ENCODE assay signal across 18 cellular contexts in the genomic region with DNA sequence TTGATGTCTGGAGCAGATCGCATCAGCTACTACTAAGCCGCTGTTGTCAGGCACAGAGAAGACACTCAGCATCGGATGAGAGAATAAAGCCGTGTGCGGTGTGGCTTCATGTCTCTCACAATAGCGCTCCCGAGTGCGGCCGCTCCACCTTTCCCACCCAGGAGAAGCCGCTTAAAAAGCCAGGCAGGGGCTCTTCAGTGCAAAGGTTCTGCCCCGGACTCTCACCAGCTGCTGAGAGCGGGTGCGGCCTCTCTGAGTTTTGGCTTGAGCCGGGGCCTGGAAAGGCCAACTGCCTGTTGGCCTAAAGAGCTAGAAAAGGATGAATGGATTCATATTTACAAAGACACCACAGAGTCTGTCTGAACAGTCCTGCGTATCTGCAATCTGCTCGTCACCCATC.
DNase-seq lines count a peak whose midpoint lies in the region; ATAC-seq and TF ChIP-seq lines count a peak whose summit lies in the region.
"Had no signal": no experiment of that assay in that cellular context is flagged by ENCODE, and none has a peak within 500 bp of the region (broad histone marks: within the 10 kb centered on the region; RNA-seq: fewer than 3 reads in every experiment).

No MANE protein-coding gene starts in this region.

- H3K36me3 Mint-ChIP-seq in activated CD8-positive, alpha-beta memory T cell treated with anti-CD3 and anti-CD28 coated beads, Interleukin-2, amount 10 ng/mL, durations not matched to agents 7 days and 5 days: peaks cover 1% of the 10 kb centered on the region
- peaks cover 27% of the 10 kb centered on the region for H3K36me3 Mint-ChIP-seq in endothelial cell (ENCODE audit: low read depth, unreplicated experiment)
- peaks cover 0 to 9% (median 3%) of the 10 kb centered on the region in 5 donors for H3K36me3 Mint-ChIP-seq in naive thymus-derived CD4-positive, alpha-beta T cell
- H3K36me3 Mint-ChIP-seq in type B pancreatic cell: peaks cover 4% of the 10 kb centered on the region
- H3K36me3 Mint-ChIP-seq: CD4-positive, alpha-beta memory T cell had no signal

- no peak for ATAC-seq in activated CD8-positive, alpha-beta memory T cell treated with anti-CD3 and anti-CD28 coated beads, Interleukin-2, amount 10 ng/mL, durations not matched to agents 7 days and 5 days
- no peak for ATAC-seq in naive thymus-derived CD4-positive, alpha-beta T cell
- ATAC-seq: GM23338, HCT116 had no signal

- no peaks in the 10 kb centered on the region for H3K4me1 ChIP-seq in neuronal stem cell (ENCODE audit: control insufficient read depth in 2 of 2, insufficient read depth in 1 of 2, low read depth in 1 of 2, low read length in 2 of 2)
- no peaks in the 10 kb centered on the region for H3K4me1 ChIP-seq in naive thymus-derived CD4-positive, alpha-beta T cell (ENCODE audit: control insufficient read depth in 2 of 2, insufficient read depth in 2 of 2, low read length in 2 of 2)

- no CpG with 5 or more reads among the region's 16 CpGs for WGBS in neuronal stem cell (ENCODE audit: extremely low coverage in 2 of 2, insufficient read length in 2 of 2, insufficient replicate concordance in 1 of 2), 2 donors

- H2BK15ac ChIP-seq in neuronal stem cell (ENCODE audit: low read length): peak overlapping the region; percentile 24

- H3K27ac Mint-ChIP-seq in activated CD8-positive, alpha-beta memory T cell treated with anti-CD3 and anti-CD28 coated beads, Interleukin-2, amount 10 ng/mL, durations not matched to agents 7 days and 5 days: no peak overlapping the region
- peak overlapping the region; percentile 53 for H3K27ac Mint-ChIP-seq in endothelial cell (ENCODE audit: unreplicated experiment)
- H3K27ac Mint-ChIP-seq in naive thymus-derived CD4-positive, alpha-beta T cell: no peak overlapping the region
- no peak overlapping the region for H3K27ac Mint-ChIP-seq in type B pancreatic cell
- H3K27ac Mint-ChIP-seq: CD4-positive, alpha-beta memory T cell; GM23338; H9 had no signal

- H3K79me1 ChIP-seq in neuronal stem cell (ENCODE audit: low read depth, low read length): peaks cover 2% of the 10 kb centered on the region

- H3K23ac ChIP-seq in neuronal stem cell (ENCODE audit: low read depth, low read length, poor library complexity): no peak overlapping the region

- H4K8ac ChIP-seq in neuronal stem cell (ENCODE audit: low read depth, low read length): no peak overlapping the region

- no peak overlapping the region for H3K4me3 Mint-ChIP-seq in activated CD8-positive, alpha-beta memory T cell treated with anti-CD3 and anti-CD28 coated beads, Interleukin-2, amount 10 ng/mL, durations not matched to agents 7 days and 5 days
- H3K4me3 Mint-ChIP-seq in endothelial cell (ENCODE audit: unreplicated experiment): no peak overlapping the region
- H3K4me3 Mint-ChIP-seq in naive thymus-derived CD4-positive, alpha-beta T cell: no peak overlapping the region
- H3K4me3 Mint-ChIP-seq in type B pancreatic cell: no peak overlapping the region
- H3K4me3 Mint-ChIP-seq: CD4-positive, alpha-beta memory T cell; GM23338; H9 had no signal

- no peak overlapping the region for H2BK120ac ChIP-seq in neuronal stem cell (ENCODE audit: low read depth, low read length)

- H3K14ac ChIP-seq in neuronal stem cell (ENCODE audit: low read length): no peak overlapping the region

- POLR2A ChIA-PET in naive thymus-derived CD4-positive, alpha-beta T cell (lab: Charles Lee): no interaction called here

- peaks cover 2 to 7% of the 10 kb centered on the region in 2 donors for H3K9me3 ChIP-seq in neuronal stem cell (replicated peaks in 1 of 2; ENCODE audit: control insufficient read depth in 2 of 2, insufficient read depth in 1 of 2, low read depth in 1 of 2, low read length in 2 of 2)
- H3K9me3 ChIP-seq in naive thymus-derived CD4-positive, alpha-beta T cell (ENCODE audit: control insufficient read depth in 2 of 3, low read length in 3 of 3): peaks cover 0 to 3% (median 0%) of the 10 kb centered on the region in 3 experiments

- H3K4me2 ChIP-seq in neuronal stem cell (ENCODE audit: insufficient read depth, low read length, poor library complexity, severe bottlenecking): no peak overlapping the region
- H3K4me2 ChIP-seq: GM23338 had no signal

- no peak overlapping the region for H2BK5ac ChIP-seq in neuronal stem cell (ENCODE audit: low read length)

- no peak overlapping the region for H2AK5ac ChIP-seq in neuronal stem cell (ENCODE audit: low read depth, low read length)

- CTCF ChIA-PET in activated CD8-positive, alpha-beta memory T cell treated with anti-CD3 and anti-CD28 coated beads, Interleukin-2, amount 10 ng/mL, durations not matched to agents 7 days and 5 days (lab: Charles Lee): no interaction called here
- CTCF ChIA-PET in naive thymus-derived CD4-positive, alpha-beta T cell (lab: Charles Lee): no interaction called here

- no peak overlapping the region for H2BK12ac ChIP-seq in neuronal stem cell (ENCODE audit: low read length)

- no peak overlapping the region for H3K18ac ChIP-seq in neuronal stem cell (ENCODE audit: low read length)

- H3K4me1 Mint-ChIP-seq in activated CD8-positive, alpha-beta memory T cell treated with anti-CD3 and anti-CD28 coated beads, Interleukin-2, amount 10 ng/mL, durations not matched to agents 7 days and 5 days: no peaks in the 10 kb centered on the region
- H3K4me1 Mint-ChIP-seq in endothelial cell (ENCODE audit: unreplicated experiment) (no peaks in the 10 kb centered on the region), type B pancreatic cell (ENCODE audit: unreplicated experiment) (no peaks in the 10 kb centered on the region)
- peaks cover 0 to 9% (median 0%) of the 10 kb centered on the region in 7 donors for H3K4me1 Mint-ChIP-seq in naive thymus-derived CD4-positive, alpha-beta T cell
- H3K4me1 Mint-ChIP-seq: GM23338 had no signal

- intact Hi-C loops in naive thymus-derived CD4-positive, alpha-beta T cell (cut with micrococcal nuclease): no loop called here

- H3K27me3 Mint-ChIP-seq in activated CD8-positive, alpha-beta memory T cell treated with anti-CD3 and anti-CD28 coated beads, Interleukin-2, amount 10 ng/mL, durations not matched to agents 7 days and 5 days: no peaks in the 10 kb centered on the region
- H3K27me3 Mint-ChIP-seq in endothelial cell (ENCODE audit: unreplicated experiment) (peaks cover 14% of the 10 kb centered on the region), type B pancreatic cell (peaks cover 3% of the 10 kb centered on the region)
- peaks cover 0 to 13% (median 3%) of the 10 kb centered on the region in 5 donors for H3K27me3 Mint-ChIP-seq in naive thymus-derived CD4-positive, alpha-beta T cell
- H3K27me3 Mint-ChIP-seq: CD4-positive, alpha-beta memory T cell had no signal

- H3K27ac ChIP-seq in neuronal stem cell (replicated peaks; ENCODE audit: low read length): no peak overlapping the region
- no peak overlapping the region for H3K27ac ChIP-seq in naive thymus-derived CD4-positive, alpha-beta T cell (ENCODE audit: low read depth, low read length)

- H4K91ac ChIP-seq in neuronal stem cell (ENCODE audit: low read depth, low read length, poor library complexity): no peak overlapping the region

- TF ChIP-seq CTCF in endothelial cell (IDR thresholded peaks at IDR 0.05; ENCODE audit: unreplicated experiment) (no peak), type B pancreatic cell (conservative IDR thresholded peaks at IDR 0.05) (no peak)

- peaks cover 22% of the 10 kb centered on the region for H3K9me3 Mint-ChIP-seq in activated CD8-positive, alpha-beta memory T cell treated with anti-CD3 and anti-CD28 coated beads, Interleukin-2, amount 10 ng/mL, durations not matched to agents 7 days and 5 days (ENCODE audit: low read depth)
- H3K9me3 Mint-ChIP-seq in endothelial cell (ENCODE audit: unreplicated experiment) (peaks cover 45% of the 10 kb centered on the region), type B pancreatic cell (peaks cover 7% of the 10 kb centered on the region)
- H3K9me3 Mint-ChIP-seq in naive thymus-derived CD4-positive, alpha-beta T cell: peaks cover 0 to 34% (median 4%) of the 10 kb centered on the region in 11 donors

- H3K4ac ChIP-seq in neuronal stem cell (ENCODE audit: low read length): no peak overlapping the region

- H3K9ac ChIP-seq in neuronal stem cell (ENCODE audit: low read depth, low read length, poor library complexity): no peak overlapping the region

- no peaks in the 10 kb centered on the region for H3K36me3 ChIP-seq in neuronal stem cell (replicated peaks in 1 of 2; ENCODE audit: control insufficient read depth in 2 of 2, insufficient read depth in 2 of 2, low read length in 2 of 2)
- H3K36me3 ChIP-seq in naive thymus-derived CD4-positive, alpha-beta T cell (ENCODE audit: control insufficient read depth in 2 of 3, insufficient read depth in 3 of 3, low read length in 3 of 3): no peaks in the 10 kb centered on the region

- no peak overlapping the region for H3K4me3 ChIP-seq in neuronal stem cell (ENCODE audit: low read length in 2 of 2)
- no peak overlapping the region for H3K4me3 ChIP-seq in naive thymus-derived CD4-positive, alpha-beta T cell (ENCODE audit: low read length)
- H3K4me3 ChIP-seq: GM23338 had no signal

- DNase-seq in activated CD8-positive, alpha-beta memory T cell treated with anti-CD3 and anti-CD28 coated beads, Interleukin-2, amount 10 ng/mL, durations not matched to agents 7 days and 5 days: peak; percentile 15
- DNase-seq in activated CD8-positive, alpha-beta memory T cell treated with anti-CD3 and anti-CD28 coated beads, Interleukin-2, amount 50 U/mL, for 48 hours: no peak
- DNase-seq in endothelial cell (ENCODE audit: low spot score): no peak
- peak; percentile 74 for DNase-seq in mesenteric fat pad (ENCODE audit: low spot score)
- no peak for DNase-seq in neuronal stem cell (ENCODE audit: low spot score)
- DNase-seq in naive thymus-derived CD4-positive, alpha-beta T cell: no peak
- DNase-seq in type B pancreatic cell (ENCODE audit: extremely low spot score, unreplicated experiment): no peak
- no peak for DNase-seq in activated CD4-positive, alpha-beta T cell treated with anti-CD3 and anti-CD28 coated beads for 48 hours
- DNase-seq: C1 segment of cervical spinal cord; Calu3; CD4-positive, alpha-beta memory T cell; COR-L47; DMS53; DMS79 treated with DMSO at 0.1 percent for 48 hours; GF-D8; H9 had no signal

- H3K27me3 ChIP-seq in neuronal stem cell (ENCODE audit: control insufficient read depth in 3 of 3, insufficient read depth in 3 of 3, low read depth in 1 of 3, low read length in 3 of 3): no peaks in the 10 kb centered on the region
- H3K27me3 ChIP-seq in naive thymus-derived CD4-positive, alpha-beta T cell (ENCODE audit: control insufficient read depth in 2 of 2, insufficient read depth in 2 of 2, low read length in 2 of 2): no peaks in the 10 kb centered on the region

- H2AFZ ChIP-seq in neuronal stem cell (ENCODE audit: low read length): no peak overlapping the region
- H2AFZ ChIP-seq: GM23338 had no signal

Comparison
In these comparisons a context has a peak if more than half of its experiments do, and no peak if none do; other contexts are left out.
1. DNase-seq: peak in activated CD8-positive, alpha-beta memory T cell treated with anti-CD3 and anti-CD28 coated beads, Interleukin-2, amount 10 ng/mL, durations not matched to agents 7 days and 5 days (single experiment) and mesenteric fat pad (single experiment); none in activated CD8-positive, alpha-beta memory T cell treated with anti-CD3 and anti-CD28 coated beads, Interleukin-2, amount 50 U/mL, for 48 hours (single experiment), endothelial cell (single experiment), neuronal stem cell (single experiment), naive thymus-derived CD4-positive, alpha-beta T cell (0 of 9), type B pancreatic cell (single experiment) and activated CD4-positive, alpha-beta T cell treated with anti-CD3 and anti-CD28 coated beads for 48 hours (single experiment).